Comparison of ENCODE assay signal across 25 cellular contexts in genomic region chr20:41413169-41413568, GRCh38. TPM values are rescaled to one million over a fixed set of nuclear protein-coding genes. Genes with fewer than 3 reads are reported as not detected.
"Had no signal": no experiment of that assay in that cellular context is flagged by ENCODE, and none has a peak within 500 bp of the region (broad histone marks: within the 10 kb centered on the region; RNA-seq: fewer than 3 reads in every experiment).

No MANE protein-coding gene starts in this region.

- H3K27me3 Mint-ChIP-seq: activated CD8-positive, alpha-beta T cell treated with anti-CD3 and anti-CD28 coated beads for 36 hours; activated naive CD8-positive, alpha-beta T cell treated with anti-CD3 and anti-CD28 coated beads, Interleukin-2, amount 50 U/mL, for 24 hours; central memory CD8-positive, alpha-beta T cell had no signal

- H3K27ac Mint-ChIP-seq: activated CD8-positive, alpha-beta T cell treated with anti-CD3 and anti-CD28 coated beads for 36 hours; activated naive CD4-positive, alpha-beta T cell treated with anti-CD3 and anti-CD28 coated beads for 36 hours; activated naive CD8-positive, alpha-beta T cell treated with anti-CD3 and anti-CD28 coated beads, Interleukin-2, amount 50 U/mL, for 24 hours; activated T-helper 2 cell treated with anti-CD3 and anti-CD28 coated beads, Interferon-gamma antibody, Interleukin-2, Interleukin-4, amounts not matched to agents 10 μg/mL and 5 μg/mL and 100 μg/mL, durations not matched to agents 14 hours and 24 hours and 36 hours had no signal

- H3K4me3 Mint-ChIP-seq: activated CD8-positive, alpha-beta T cell treated with anti-CD3 and anti-CD28 coated beads for 36 hours; activated naive CD4-positive, alpha-beta T cell treated with anti-CD3 and anti-CD28 coated beads for 36 hours; activated naive CD8-positive, alpha-beta T cell treated with anti-CD3 and anti-CD28 coated beads, Interleukin-2, amount 50 U/mL, for 24 hours; central memory CD8-positive, alpha-beta T cell; natural killer cell had no signal

- DNase-seq: activated CD4-positive, alpha-beta T cell treated with anti-CD3 and anti-CD28 coated beads for 4 hours; activated CD8-positive, alpha-beta T cell treated with anti-CD3 and anti-CD28 coated beads for 36 hours; activated naive CD4-positive, alpha-beta T cell treated with anti-CD3 and anti-CD28 coated beads for 36 hours; activated naive CD8-positive, alpha-beta T cell treated with anti-CD3 and anti-CD28 coated beads, Interleukin-2, amount 50 U/mL, for 24 hours; activated T-cell treated with anti-CD3 and anti-CD28 coated beads, Interleukin-2, amount 50 U/mL, for 1 hour; anterior cingulate cortex; brain microvascular endothelial cell; colonic mucosa; effector CD8-positive, alpha-beta T cell; foreskin melanocyte; hypothalamus; left ventricle myocardium superior; mesenchymal stem cell; natural killer cell; pancreas; sigmoid colon; spleen; stimulated activated CD8-positive, alpha-beta memory T cell treated with anti-CD3 and anti-CD28 coated beads, Interleukin-4, amount 100 ng/mL, for 48 hours; stimulated activated naive CD4-positive, alpha-beta T cell; T-helper 2 cell; thyroid gland had no signal

- H3K27ac ChIP-seq: brain microvascular endothelial cell, colonic mucosa, neutrophil, pancreas, sigmoid colon, SJSA1, spleen, thyroid gland had no signal

- H3K9me3 Mint-ChIP-seq: activated CD8-positive, alpha-beta T cell treated with anti-CD3 and anti-CD28 coated beads for 36 hours; activated naive CD4-positive, alpha-beta T cell treated with anti-CD3 and anti-CD28 coated beads for 36 hours; activated naive CD8-positive, alpha-beta T cell treated with anti-CD3 and anti-CD28 coated beads, Interleukin-2, amount 50 U/mL, for 24 hours; activated T-helper 2 cell treated with anti-CD3 and anti-CD28 coated beads, Interferon-gamma antibody, Interleukin-2, Interleukin-4, amounts not matched to agents 10 μg/mL and 5 μg/mL and 100 μg/mL, durations not matched to agents 14 hours and 24 hours and 36 hours; central memory CD8-positive, alpha-beta T cell; natural killer cell had no signal

- H3K4me1 ChIP-seq: colonic mucosa, pancreas, thyroid gland had no signal

- H3K27me3 ChIP-seq: brain microvascular endothelial cell, colonic mucosa, neutrophil, pancreas, sigmoid colon, SJSA1, spleen, thyroid gland had no signal

- H3K9me3 ChIP-seq: colonic mucosa, neutrophil, pancreas, sigmoid colon, SJSA1, spleen, thyroid gland had no signal

- H3K4me3 ChIP-seq: colonic mucosa, pancreas, sigmoid colon, SJSA1, spleen, thyroid gland had no signal

- ATAC-seq: activated CD8-positive, alpha-beta T cell treated with anti-CD3 and anti-CD28 coated beads for 36 hours; activated naive CD8-positive, alpha-beta T cell treated with anti-CD3 and anti-CD28 coated beads, Interleukin-2, amount 50 U/mL, for 24 hours; left ventricle myocardium superior; natural killer cell; pancreas had no signal

RNA-seq across cellular contexts. Expression of gene EMILIN3, which starts 46.6 kb away (rescaled TPM):
- total RNA-seq: activated CD8-positive, alpha-beta T cell treated with anti-CD3 and anti-CD28 coated beads for 36 hours; activated naive CD4-positive, alpha-beta T cell treated with anti-CD3 and anti-CD28 coated beads for 36 hours; activated T-helper 2 cell treated with anti-CD3 and anti-CD28 coated beads, Interferon-gamma antibody, Interleukin-2, Interleukin-4, amounts not matched to agents 10 μg/mL and 5 μg/mL and 100 μg/mL, durations not matched to agents 14 hours and 24 hours and 36 hours; natural killer cell; SJSA1; spleen had no signal
